ENCODE assay signal across 1 cellular context in genomic region chrX:47662144-47662657, GRCh38.
TF ChIP-seq lines count a peak whose summit lies in the region.

No MANE protein-coding gene starts in this region.

TF ChIP-seq in K562, 482 proteins besides CTCF, POLR2A, EP300 and RAD21 (continued from another document and continues in another):
- TF ChIP-seq ETS1 (conservative IDR thresholded peaks at IDR 0.05; ENCODE audit: control insufficient read depth, low read depth, low read length) (no peak), MEIS2 (IDR thresholded peaks at IDR 0.05; ENCODE audit: partially characterized antibody) (peak; percentile 67), GATA2 (CRISPR knock-in tag; IDR thresholded peaks at IDR 0.05) (peak; percentile 53), IRF1 (CRISPR knock-in tag; IDR thresholded peaks at IDR 0.05; ENCODE audit: borderline replicate concordance) (no peak), CREB5 (CRISPR knock-in tag; IDR thresholded peaks at IDR 0.05) (no peak), SMAD2 (IDR thresholded peaks at IDR 0.05; ENCODE audit: low read depth, low read length) (no peak), PHTF2 (CRISPR knock-in tag; IDR thresholded peaks at IDR 0.05) (no peak), BHLHE40 (IDR thresholded peaks at IDR 0.05; ENCODE audit: low read length) (no peak), CBX8 (IDR thresholded peaks at IDR 0.05; ENCODE audit: borderline replicate concordance, extremely low read depth, low read depth, low read length, poor library complexity, severe bottlenecking) (no peak), LCOR (CRISPR knock-in tag; IDR thresholded peaks at IDR 0.05) (no peak), SIX5 (IDR thresholded peaks at IDR 0.05; ENCODE audit: borderline replicate concordance in 1 of 2, insufficient read depth in 1 of 2, low read depth in 1 of 2, low read length in 2 of 2) (no peak), BRD9 (IDR thresholded peaks at IDR 0.05; ENCODE audit: low read depth, partially characterized antibody) (peak; percentile 77), DACH1 (IDR thresholded peaks at IDR 0.05; ENCODE audit: partially characterized antibody) (no peak), GABPA (tag; conservative IDR thresholded peaks at IDR 0.05; ENCODE audit: low read depth) (no peak; the same call in 1 of the 2 replicates), SRSF1 (IDR thresholded peaks at IDR 0.05; ENCODE audit: low read depth, low read length) (no peak), TAF7 (tag; IDR thresholded peaks at IDR 0.05) (no peak), ZNF518B (CRISPR knock-in tag; IDR thresholded peaks at IDR 0.05) (no peak), NFIX (CRISPR knock-in tag; IDR thresholded peaks at IDR 0.05; ENCODE audit: low read depth) (no peak), SMAD4 (CRISPR knock-in tag; conservative IDR thresholded peaks at IDR 0.05) (no peak), TAF1 (IDR thresholded peaks at IDR 0.05; ENCODE audit: control insufficient read depth, extremely low read depth, insufficient read depth, low read length, severe bottlenecking) (peak; percentile 32), SIN3B (IDR thresholded peaks at IDR 0.05; ENCODE audit: low read depth) (no peak), PTRF (tag; IDR thresholded peaks at IDR 0.05) (no peak), AFF1 (IDR thresholded peaks at IDR 0.05; ENCODE audit: low read depth in 1 of 2, partially characterized antibody in 2 of 2) (peak in 1 of 2 experiments; percentile 66), HNRNPK (IDR thresholded peaks at IDR 0.05; ENCODE audit: low read depth, low read length, poor library complexity, severe bottlenecking) (no peak), LEF1 (IDR thresholded peaks at IDR 0.05) (peak; percentile 63), ZNF561 (CRISPR knock-in tag; conservative IDR thresholded peaks at IDR 0.05) (no peak), PHB2 (IDR thresholded peaks at IDR 0.05; ENCODE audit: low read depth) (no peak), ZNF830 (CRISPR knock-in tag; IDR thresholded peaks at IDR 0.05) (no peak), COPS2 (conservative IDR thresholded peaks at IDR 0.05) (no peak), ZNF224 (CRISPR knock-in tag; IDR thresholded peaks at IDR 0.05) (no peak), NR2C2 (CRISPR knock-in tag; IDR thresholded peaks at IDR 0.05) (no peak), NR2C2 (tag; IDR thresholded peaks at IDR 0.05) (peak; percentile 31; the same call in 1 of the 2 replicates), DPF2 (IDR thresholded peaks at IDR 0.05) (peak; percentile 96), THAP12 (CRISPR knock-in tag; IDR thresholded peaks at IDR 0.05) (no peak), DNMT1 (IDR thresholded peaks at IDR 0.05) (no peak), MBD1 (CRISPR knock-in tag; IDR thresholded peaks at IDR 0.05) (no peak), ZNF143 (CRISPR knock-in tag; IDR thresholded peaks at IDR 0.05) (no peak), NCOR1 (IDR thresholded peaks at IDR 0.05) (peak; percentile 81), BACH1 (tag; IDR thresholded peaks at IDR 0.05) (peak; percentile 50; the same call in 1 of the 2 replicates), MAFK (IDR thresholded peaks at IDR 0.05; ENCODE audit: low read length) (0 out of 2 replicates have a peak, but pooled peaks have one; percentile 16), SRSF3 (IDR thresholded peaks at IDR 0.05; ENCODE audit: insufficient read depth, low read length) (no peak), ZC3H4 (CRISPR knock-in tag; IDR thresholded peaks at IDR 0.05; ENCODE audit: borderline replicate concordance) (no peak), HDAC3 (IDR thresholded peaks at IDR 0.05; ENCODE audit: borderline replicate concordance, partially characterized antibody) (peak; percentile 71), PATZ1 (CRISPR knock-in tag; IDR thresholded peaks at IDR 0.05; ENCODE audit: borderline replicate concordance) (no peak), EGR1 (conservative IDR thresholded peaks at IDR 0.05) (no peak), POLR3G (IDR thresholded peaks at IDR 0.05; ENCODE audit: extremely low read depth, insufficient read length, insufficient replicate concordance) (no peak), TEAD2 (tag; IDR thresholded peaks at IDR 0.05) (no peak)
